In genomic region chr15:55954862-55955605, GRCh38 we compare ENCODE assay signal across 1 cellular context.
TF ChIP-seq lines count a peak whose summit lies in the region.

No MANE protein-coding gene starts in this region.

TF ChIP-seq in HepG2, 621 proteins besides CTCF, POLR2A, EP300 and RAD21 (continued from another document):
- TF ChIP-seq, protein P1, sequence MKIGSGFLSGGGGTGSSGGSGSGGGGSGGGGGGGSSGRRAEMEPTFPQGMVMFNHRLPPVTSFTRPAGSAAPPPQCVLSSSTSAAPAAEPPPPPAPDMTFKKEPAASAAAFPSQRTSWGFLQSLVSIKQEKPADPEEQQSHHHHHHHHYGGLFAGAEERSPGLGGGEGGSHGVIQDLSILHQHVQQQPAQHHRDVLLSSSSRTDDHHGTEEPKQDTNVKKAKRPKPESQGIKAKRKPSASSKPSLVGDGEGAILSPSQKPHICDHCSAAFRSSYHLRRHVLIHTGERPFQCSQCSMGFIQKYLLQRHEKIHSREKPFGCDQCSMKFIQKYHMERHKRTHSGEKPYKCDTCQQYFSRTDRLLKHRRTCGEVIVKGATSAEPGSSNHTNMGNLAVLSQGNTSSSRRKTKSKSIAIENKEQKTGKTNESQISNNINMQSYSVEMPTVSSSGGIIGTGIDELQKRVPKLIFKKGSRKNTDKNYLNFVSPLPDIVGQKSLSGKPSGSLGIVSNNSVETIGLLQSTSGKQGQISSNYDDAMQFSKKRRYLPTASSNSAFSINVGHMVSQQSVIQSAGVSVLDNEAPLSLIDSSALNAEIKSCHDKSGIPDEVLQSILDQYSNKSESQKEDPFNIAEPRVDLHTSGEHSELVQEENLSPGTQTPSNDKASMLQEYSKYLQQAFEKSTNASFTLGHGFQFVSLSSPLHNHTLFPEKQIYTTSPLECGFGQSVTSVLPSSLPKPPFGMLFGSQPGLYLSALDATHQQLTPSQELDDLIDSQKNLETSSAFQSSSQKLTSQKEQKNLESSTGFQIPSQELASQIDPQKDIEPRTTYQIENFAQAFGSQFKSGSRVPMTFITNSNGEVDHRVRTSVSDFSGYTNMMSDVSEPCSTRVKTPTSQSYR (CRISPR knock-in tag; IDR thresholded peaks at IDR 0.05; ENCODE audit: borderline replicate concordance), result peak; percentile 41; the same call in 1 of the 2 replicates
- TF ChIP-seq ZNF121 (CRISPR knock-in tag; IDR thresholded peaks at IDR 0.05) (peak; percentile 98), ZMYM3 (CRISPR knock-in tag; IDR thresholded peaks at IDR 0.05) (peak; percentile 79), ZNF460 (CRISPR knock-in tag; IDR thresholded peaks at IDR 0.05; ENCODE audit: borderline replicate concordance) (peak; percentile 39; the same call in 1 of the 2 replicates), FOXA3 (CRISPR knock-in tag; IDR thresholded peaks at IDR 0.05) (peak; percentile 16; the same call in 1 of the 2 replicates), GABPB1 (CRISPR knock-in tag; IDR thresholded peaks at IDR 0.05) (peak; percentile 22; the same call in 1 of the 2 replicates), SETDB1 (CRISPR knock-in tag; IDR thresholded peaks at IDR 0.05; ENCODE audit: borderline replicate concordance) (no peak), CEBPG (CRISPR knock-in tag; IDR thresholded peaks at IDR 0.05) (0 out of 2 replicates have a peak, but pooled peaks have one; percentile 10), ZBTB3 (CRISPR knock-in tag; IDR thresholded peaks at IDR 0.05; ENCODE audit: borderline replicate concordance, low read depth) (peak; percentile 77; the same call in 1 of the 2 replicates), TBX3 (IDR thresholded peaks at IDR 0.05; ENCODE audit: borderline replicate concordance) (no peak), ZSCAN9 (CRISPR knock-in tag; IDR thresholded peaks at IDR 0.05; ENCODE audit: borderline replicate concordance) (no peak), ZNF33A (CRISPR knock-in tag; IDR thresholded peaks at IDR 0.05; ENCODE audit: borderline replicate concordance) (no peak)
- TF ChIP-seq, protein P2, sequence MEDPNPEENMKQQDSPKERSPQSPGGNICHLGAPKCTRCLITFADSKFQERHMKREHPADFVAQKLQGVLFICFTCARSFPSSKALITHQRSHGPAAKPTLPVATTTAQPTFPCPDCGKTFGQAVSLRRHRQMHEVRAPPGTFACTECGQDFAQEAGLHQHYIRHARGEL (CRISPR knock-in tag; IDR thresholded peaks at IDR 0.05), result no peak
- TF ChIP-seq, protein P3, sequence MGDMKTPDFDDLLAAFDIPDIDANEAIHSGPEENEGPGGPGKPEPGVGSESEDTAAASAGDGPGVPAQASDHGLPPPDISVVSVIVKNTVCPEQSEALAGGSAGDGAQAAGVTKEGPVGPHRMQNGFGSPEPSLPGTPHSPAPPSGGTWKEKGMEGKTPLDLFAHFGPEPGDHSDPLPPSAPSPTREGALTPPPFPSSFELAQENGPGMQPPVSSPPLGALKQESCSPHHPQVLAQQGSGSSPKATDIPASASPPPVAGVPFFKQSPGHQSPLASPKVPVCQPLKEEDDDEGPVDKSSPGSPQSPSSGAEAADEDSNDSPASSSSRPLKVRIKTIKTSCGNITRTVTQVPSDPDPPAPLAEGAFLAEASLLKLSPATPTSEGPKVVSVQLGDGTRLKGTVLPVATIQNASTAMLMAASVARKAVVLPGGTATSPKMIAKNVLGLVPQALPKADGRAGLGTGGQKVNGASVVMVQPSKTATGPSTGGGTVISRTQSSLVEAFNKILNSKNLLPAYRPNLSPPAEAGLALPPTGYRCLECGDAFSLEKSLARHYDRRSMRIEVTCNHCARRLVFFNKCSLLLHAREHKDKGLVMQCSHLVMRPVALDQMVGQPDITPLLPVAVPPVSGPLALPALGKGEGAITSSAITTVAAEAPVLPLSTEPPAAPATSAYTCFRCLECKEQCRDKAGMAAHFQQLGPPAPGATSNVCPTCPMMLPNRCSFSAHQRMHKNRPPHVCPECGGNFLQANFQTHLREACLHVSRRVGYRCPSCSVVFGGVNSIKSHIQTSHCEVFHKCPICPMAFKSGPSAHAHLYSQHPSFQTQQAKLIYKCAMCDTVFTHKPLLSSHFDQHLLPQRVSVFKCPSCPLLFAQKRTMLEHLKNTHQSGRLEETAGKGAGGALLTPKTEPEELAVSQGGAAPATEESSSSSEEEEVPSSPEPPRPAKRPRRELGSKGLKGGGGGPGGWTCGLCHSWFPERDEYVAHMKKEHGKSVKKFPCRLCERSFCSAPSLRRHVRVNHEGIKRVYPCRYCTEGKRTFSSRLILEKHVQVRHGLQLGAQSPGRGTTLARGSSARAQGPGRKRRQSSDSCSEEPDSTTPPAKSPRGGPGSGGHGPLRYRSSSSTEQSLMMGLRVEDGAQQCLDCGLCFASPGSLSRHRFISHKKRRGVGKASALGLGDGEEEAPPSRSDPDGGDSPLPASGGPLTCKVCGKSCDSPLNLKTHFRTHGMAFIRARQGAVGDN (CRISPR knock-in tag; IDR thresholded peaks at IDR 0.05), result peak; percentile 28
- TF ChIP-seq, protein P4, sequence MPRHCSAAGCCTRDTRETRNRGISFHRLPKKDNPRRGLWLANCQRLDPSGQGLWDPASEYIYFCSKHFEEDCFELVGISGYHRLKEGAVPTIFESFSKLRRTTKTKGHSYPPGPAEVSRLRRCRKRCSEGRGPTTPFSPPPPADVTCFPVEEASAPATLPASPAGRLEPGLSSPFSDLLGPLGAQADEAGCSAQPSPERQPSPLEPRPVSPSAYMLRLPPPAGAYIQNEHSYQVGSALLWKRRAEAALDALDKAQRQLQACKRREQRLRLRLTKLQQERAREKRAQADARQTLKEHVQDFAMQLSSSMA (CRISPR knock-in tag; IDR thresholded peaks at IDR 0.05), result no peak
- TF ChIP-seq, protein P5, sequence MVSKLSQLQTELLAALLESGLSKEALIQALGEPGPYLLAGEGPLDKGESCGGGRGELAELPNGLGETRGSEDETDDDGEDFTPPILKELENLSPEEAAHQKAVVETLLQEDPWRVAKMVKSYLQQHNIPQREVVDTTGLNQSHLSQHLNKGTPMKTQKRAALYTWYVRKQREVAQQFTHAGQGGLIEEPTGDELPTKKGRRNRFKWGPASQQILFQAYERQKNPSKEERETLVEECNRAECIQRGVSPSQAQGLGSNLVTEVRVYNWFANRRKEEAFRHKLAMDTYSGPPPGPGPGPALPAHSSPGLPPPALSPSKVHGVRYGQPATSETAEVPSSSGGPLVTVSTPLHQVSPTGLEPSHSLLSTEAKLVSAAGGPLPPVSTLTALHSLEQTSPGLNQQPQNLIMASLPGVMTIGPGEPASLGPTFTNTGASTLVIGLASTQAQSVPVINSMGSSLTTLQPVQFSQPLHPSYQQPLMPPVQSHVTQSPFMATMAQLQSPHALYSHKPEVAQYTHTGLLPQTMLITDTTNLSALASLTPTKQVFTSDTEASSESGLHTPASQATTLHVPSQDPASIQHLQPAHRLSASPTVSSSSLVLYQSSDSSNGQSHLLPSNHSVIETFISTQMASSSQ (IDR thresholded peaks at IDR 0.05; ENCODE audit: low read depth), result peak; percentile 82
- TF ChIP-seq, protein P5 (CRISPR knock-in tag; IDR thresholded peaks at IDR 0.05; ENCODE audit: borderline replicate concordance), result peak; percentile 61; the same call in 1 of the 2 replicates
